ENCODE assay signal across 14 cellular contexts in genomic region chr10:593016-593415, GRCh38.
DNase-seq lines count a peak whose midpoint lies in the region; ATAC-seq and TF ChIP-seq lines count a peak whose summit lies in the region.
"Had no signal": no experiment of that assay in that cellular context is flagged by ENCODE, and none has a peak within 500 bp of the region (broad histone marks: within the 10 kb centered on the region; RNA-seq: fewer than 3 reads in every experiment).

No MANE protein-coding gene starts in this region.

- DNase-seq in activated CD4-positive, alpha-beta memory T cell treated with anti-CD3 and anti-CD28 coated beads, Interleukin-2, amount 10 ng/mL, durations not matched to agents 7 days and 5 days = no peak
- DNase-seq in activated CD4-positive, alpha-beta memory T cell treated with anti-CD3 and anti-CD28 coated beads for 36 hours = no peak
- DNase-seq in islet precursor cell = peak; percentile 38
- no peak for DNase-seq in progenitor cell of endocrine pancreas (ENCODE audit: low spot score, unreplicated experiment)
- DNase-seq in upper lobe of right lung = peak; percentile 17
- DNase-seq in SKM-1 (lab: John Stamatoyannopoulos, UW; ENCODE audit: unreplicated experiment) = no peak
- DNase-seq in NCI-H2029 (lab: John Stamatoyannopoulos, UW) = no peak
- DNase-seq: 8988T; CD4-positive, CD25-positive, alpha-beta regulatory T cell; DMS53; GF-D8 had no signal

- H3K36me3 ChIP-seq in upper lobe of right lung = no peaks in the 10 kb centered on the region
- H3K36me3 ChIP-seq: BLaER1 treated with 17β-estradiol and CSF1 and Interleukin-3, amounts not matched to agents 10 nM and 100 nM had no signal

- CTCF ChIA-PET in activated CD4-positive, alpha-beta memory T cell treated with anti-CD3 and anti-CD28 coated beads, Interleukin-2, amount 10 ng/mL, durations not matched to agents 7 days and 5 days (lab: Charles Lee) = no interaction called here
- CTCF ChIA-PET in activated CD4-positive, alpha-beta memory T cell treated with anti-CD3 and anti-CD28 coated beads for 36 hours (lab: Charles Lee) = no interaction called here

- H3K9me3 ChIP-seq in upper lobe of right lung = no peaks in the 10 kb centered on the region
- H3K9me3 ChIP-seq: BLaER1 treated with 17β-estradiol and CSF1 and Interleukin-3, amounts not matched to agents 10 nM and 100 nM had no signal

- no peak for TF ChIP-seq CTCF in progenitor cell of endocrine pancreas (IDR thresholded peaks at IDR 0.05; ENCODE audit: unreplicated experiment)
- no peak for TF ChIP-seq CTCF in upper lobe of right lung (IDR thresholded peaks at IDR 0.05)

- no peak overlapping the region for H3K4me3 ChIP-seq in upper lobe of right lung
- H3K4me3 ChIP-seq: BLaER1 treated with 17β-estradiol and CSF1 and Interleukin-3, amounts not matched to agents 10 nM and 100 nM had no signal

- no peaks in the 10 kb centered on the region for H3K4me1 Mint-ChIP-seq in activated CD4-positive, alpha-beta memory T cell treated with anti-CD3 and anti-CD28 coated beads, Interleukin-2, amount 10 ng/mL, durations not matched to agents 7 days and 5 days
- H3K4me1 Mint-ChIP-seq in activated CD4-positive, alpha-beta memory T cell treated with anti-CD3 and anti-CD28 coated beads for 36 hours (ENCODE audit: low read depth) = no peaks in the 10 kb centered on the region
- H3K4me1 Mint-ChIP-seq in progenitor cell of endocrine pancreas (ENCODE audit: low read depth) = peaks cover 14% of the 10 kb centered on the region
- H3K4me1 Mint-ChIP-seq in activated T-helper 17 cell treated with anti-CD3 and anti-CD28 coated beads, Interleukin-2, amount 50 U/mL, for 72 hours = no peaks in the 10 kb centered on the region
- H3K4me1 Mint-ChIP-seq: CD4-positive, CD25-positive, alpha-beta regulatory T cell had no signal

- POLR2A ChIA-PET in activated CD4-positive, alpha-beta memory T cell treated with anti-CD3 and anti-CD28 coated beads, Interleukin-2, amount 10 ng/mL, durations not matched to agents 7 days and 5 days (lab: Charles Lee) = no interaction called here
- POLR2A ChIA-PET in activated CD4-positive, alpha-beta memory T cell treated with anti-CD3 and anti-CD28 coated beads for 36 hours (lab: Charles Lee) = no interaction called here

- H3K27ac Mint-ChIP-seq in activated CD4-positive, alpha-beta memory T cell treated with anti-CD3 and anti-CD28 coated beads, Interleukin-2, amount 10 ng/mL, durations not matched to agents 7 days and 5 days = peak overlapping the region; percentile 16
- no peak overlapping the region for H3K27ac Mint-ChIP-seq in activated CD4-positive, alpha-beta memory T cell treated with anti-CD3 and anti-CD28 coated beads for 36 hours
- peak overlapping the region; percentile 70 for H3K27ac Mint-ChIP-seq in progenitor cell of endocrine pancreas
- no peak overlapping the region for H3K27ac Mint-ChIP-seq in activated T-helper 17 cell treated with anti-CD3 and anti-CD28 coated beads, Interleukin-2, amount 50 U/mL, for 72 hours
- H3K27ac Mint-ChIP-seq: CD4-positive, CD25-positive, alpha-beta regulatory T cell had no signal

- intact Hi-C loops in activated CD4-positive, alpha-beta memory T cell treated with anti-CD3 and anti-CD28 coated beads for 36 hours (cut with micrococcal nuclease) = no loop called here
- intact Hi-C loops in upper lobe of right lung (cut with DNase I) = no loop called here

- ATAC-seq in upper lobe of right lung = no peak
- no peak for ATAC-seq in activated T-helper 17 cell treated with anti-CD3 and anti-CD28 coated beads, Interleukin-2, amount 50 U/mL, for 72 hours (replicated peaks)
- ATAC-seq: HCT116 had no signal

- H3K27ac ChIP-seq in upper lobe of right lung = no peak overlapping the region
- H3K27ac ChIP-seq: BLaER1 treated with 17β-estradiol and CSF1 and Interleukin-3, amounts not matched to agents 10 nM and 100 nM had no signal

- H3K36me3 Mint-ChIP-seq in activated CD4-positive, alpha-beta memory T cell treated with anti-CD3 and anti-CD28 coated beads, Interleukin-2, amount 10 ng/mL, durations not matched to agents 7 days and 5 days (ENCODE audit: low read depth) = no peaks in the 10 kb centered on the region
- H3K36me3 Mint-ChIP-seq in activated CD4-positive, alpha-beta memory T cell treated with anti-CD3 and anti-CD28 coated beads for 36 hours = no peaks in the 10 kb centered on the region
- peaks cover 3% of the 10 kb centered on the region for H3K36me3 Mint-ChIP-seq in progenitor cell of endocrine pancreas (ENCODE audit: insufficient read depth)
- H3K36me3 Mint-ChIP-seq in activated T-helper 17 cell treated with anti-CD3 and anti-CD28 coated beads, Interleukin-2, amount 50 U/mL, for 72 hours (ENCODE audit: low read depth) = no peaks in the 10 kb centered on the region
- H3K36me3 Mint-ChIP-seq: CD4-positive, CD25-positive, alpha-beta regulatory T cell had no signal

- no peak overlapping the region for H3K4me3 Mint-ChIP-seq in activated CD4-positive, alpha-beta memory T cell treated with anti-CD3 and anti-CD28 coated beads, Interleukin-2, amount 10 ng/mL, durations not matched to agents 7 days and 5 days
- H3K4me3 Mint-ChIP-seq in activated CD4-positive, alpha-beta memory T cell treated with anti-CD3 and anti-CD28 coated beads for 36 hours = no peak overlapping the region
- H3K4me3 Mint-ChIP-seq in progenitor cell of endocrine pancreas (ENCODE audit: low read depth) = no peak overlapping the region
- H3K4me3 Mint-ChIP-seq in activated T-helper 17 cell treated with anti-CD3 and anti-CD28 coated beads, Interleukin-2, amount 50 U/mL, for 72 hours = no peak overlapping the region
- H3K4me3 Mint-ChIP-seq: CD4-positive, CD25-positive, alpha-beta regulatory T cell had no signal

- peaks cover 4% of the 10 kb centered on the region for H3K27me3 Mint-ChIP-seq in activated CD4-positive, alpha-beta memory T cell treated with anti-CD3 and anti-CD28 coated beads, Interleukin-2, amount 10 ng/mL, durations not matched to agents 7 days and 5 days
- H3K27me3 Mint-ChIP-seq in activated CD4-positive, alpha-beta memory T cell treated with anti-CD3 and anti-CD28 coated beads for 36 hours = peaks cover 2% of the 10 kb centered on the region
- no peaks in the 10 kb centered on the region for H3K27me3 Mint-ChIP-seq in progenitor cell of endocrine pancreas
- peaks cover 24% of the 10 kb centered on the region for H3K27me3 Mint-ChIP-seq in activated T-helper 17 cell treated with anti-CD3 and anti-CD28 coated beads, Interleukin-2, amount 50 U/mL, for 72 hours

- no peaks in the 10 kb centered on the region for H3K9me3 Mint-ChIP-seq in activated CD4-positive, alpha-beta memory T cell treated with anti-CD3 and anti-CD28 coated beads, Interleukin-2, amount 10 ng/mL, durations not matched to agents 7 days and 5 days
- H3K9me3 Mint-ChIP-seq in activated CD4-positive, alpha-beta memory T cell treated with anti-CD3 and anti-CD28 coated beads for 36 hours = no peaks in the 10 kb centered on the region
- no peaks in the 10 kb centered on the region for H3K9me3 Mint-ChIP-seq in progenitor cell of endocrine pancreas (ENCODE audit: low read depth)
- H3K9me3 Mint-ChIP-seq in activated T-helper 17 cell treated with anti-CD3 and anti-CD28 coated beads, Interleukin-2, amount 50 U/mL, for 72 hours = no peaks in the 10 kb centered on the region
- H3K9me3 Mint-ChIP-seq: CD4-positive, CD25-positive, alpha-beta regulatory T cell had no signal

- no peaks in the 10 kb centered on the region for H3K4me1 ChIP-seq in upper lobe of right lung

- no peaks in the 10 kb centered on the region for H3K27me3 ChIP-seq in upper lobe of right lung

Comparison
In these comparisons a context has a peak if more than half of its experiments do, and no peak if none do; other contexts are left out.
1. H3K27ac Mint-ChIP-seq: peak in activated CD4-positive, alpha-beta memory T cell treated with anti-CD3 and anti-CD28 coated beads, Interleukin-2, amount 10 ng/mL, durations not matched to agents 7 days and 5 days (single experiment) and progenitor cell of endocrine pancreas (single experiment); none in activated CD4-positive, alpha-beta memory T cell treated with anti-CD3 and anti-CD28 coated beads for 36 hours (single experiment) and activated T-helper 17 cell treated with anti-CD3 and anti-CD28 coated beads, Interleukin-2, amount 50 U/mL, for 72 hours (single experiment).
2. DNase-seq: peak in islet precursor cell (single experiment) and upper lobe of right lung (single experiment); none in activated CD4-positive, alpha-beta memory T cell treated with anti-CD3 and anti-CD28 coated beads, Interleukin-2, amount 10 ng/mL, durations not matched to agents 7 days and 5 days (single experiment), activated CD4-positive, alpha-beta memory T cell treated with anti-CD3 and anti-CD28 coated beads for 36 hours (single experiment), progenitor cell of endocrine pancreas (single experiment), SKM-1 (single experiment) and NCI-H2029 (single experiment).